36 cellular contexts compared by ENCODE assay signal in the genomic region with DNA sequence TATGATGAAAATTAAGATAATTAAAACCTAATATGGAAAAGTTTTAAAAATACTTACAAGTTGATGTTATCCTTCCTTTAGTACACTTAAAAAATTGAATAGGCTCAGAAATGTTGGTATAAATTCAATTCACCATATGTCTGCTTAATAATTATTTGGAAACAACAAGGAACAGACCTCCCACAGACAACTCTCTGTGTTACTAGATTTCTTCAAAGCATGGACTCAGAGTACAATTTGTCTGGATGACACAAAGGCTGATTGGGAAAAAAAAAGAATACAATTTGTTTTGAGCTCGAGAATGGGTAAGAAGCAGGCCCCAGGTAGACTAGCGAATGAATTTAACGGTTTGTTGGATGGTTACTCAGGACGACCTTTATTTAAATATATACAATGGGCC.
"Had no signal": no experiment of that assay in that cellular context is flagged by ENCODE, and none has a peak within 500 bp of the region (broad histone marks: within the 10 kb centered on the region; RNA-seq: fewer than 3 reads in every experiment).

No MANE protein-coding gene starts in this region.

- ATAC-seq: activated CD4-positive, alpha-beta T cell treated with anti-CD3 and anti-CD28 coated beads for 36 hours; activated CD4-positive, CD25-positive, alpha-beta regulatory T cell treated with anti-CD3 and anti-CD28 coated beads, Interleukin-2, amount 50 U/mL, for 24 hours; activated CD8-positive, alpha-beta memory T cell treated with anti-CD3 and anti-CD28 coated beads, Interleukin-2, amount 10 ng/mL, durations not matched to agents 7 days and 5 days; activated CD8-positive, alpha-beta T cell treated with anti-CD3 and anti-CD28 coated beads, Interleukin-2, amount 10 ng/mL, durations not matched to agents 7 days and 5 days; activated naive CD8-positive, alpha-beta T cell treated with anti-CD3 and anti-CD28 coated beads, Interleukin-2, amount 50 U/mL, for 24 hours; body of pancreas; WTC11 had no signal

- H3K4me3 Mint-ChIP-seq: activated CD4-positive, alpha-beta memory T cell treated with anti-CD3 and anti-CD28 coated beads, Interleukin-2, amount 10 ng/mL, durations not matched to agents 7 days and 5 days; activated CD4-positive, alpha-beta T cell treated with anti-CD3 and anti-CD28 coated beads for 36 hours; activated CD4-positive, alpha-beta T cell treated with anti-CD3 and anti-CD28 coated beads, Interleukin-2, amount 10 ng/mL, durations not matched to agents 7 days and 5 days; activated CD8-positive, alpha-beta memory T cell treated with anti-CD3 and anti-CD28 coated beads, Interleukin-2, amount 10 ng/mL, durations not matched to agents 7 days and 5 days; activated CD8-positive, alpha-beta T cell treated with anti-CD3 and anti-CD28 coated beads, Interleukin-2, amount 10 ng/mL, durations not matched to agents 7 days and 5 days; activated naive CD4-positive, alpha-beta T cell treated with anti-CD3 and anti-CD28 coated beads, Interleukin-2, amount 10 ng/mL, durations not matched to agents 7 days and 5 days; activated naive CD4-positive, alpha-beta T cell treated with anti-CD3 and anti-CD28 coated beads, Interleukin-2, amount 50 U/mL, for 24 hours; activated naive CD8-positive, alpha-beta T cell; activated naive CD8-positive, alpha-beta T cell treated with anti-CD3 and anti-CD28 coated beads, Interleukin-2, amount 10 ng/mL, durations not matched to agents 7 days and 5 days; activated naive CD8-positive, alpha-beta T cell treated with anti-CD3 and anti-CD28 coated beads, Interleukin-2, amount 50 U/mL, for 24 hours; activated T-cell treated with anti-CD3 and anti-CD28 coated beads, Interleukin-2, amount 50 U/mL, for 24 hours; T-helper 1 cell treated with Interleukin-12 subunit alpha and Interleukin-12 subunit beta and Interleukin-4 antibody, amounts not matched to agents 30 μg/mL and 1 μg/mL, for 36 hours; T-helper 2 cell treated with Interferon-gamma antibody and Interleukin-4, amounts not matched to agents 5 μg/mL and 100 μg/mL, for 36 hours; WTC11 had no signal

- FAIRE-seq: astrocyte had no signal

- H3K27ac Mint-ChIP-seq: activated CD4-positive, alpha-beta memory T cell treated with anti-CD3 and anti-CD28 coated beads, Interleukin-2, amount 10 ng/mL, durations not matched to agents 7 days and 5 days; activated CD4-positive, alpha-beta T cell treated with anti-CD3 and anti-CD28 coated beads for 36 hours; activated CD4-positive, alpha-beta T cell treated with anti-CD3 and anti-CD28 coated beads, Interleukin-2, amount 10 ng/mL, durations not matched to agents 7 days and 5 days; activated CD8-positive, alpha-beta memory T cell treated with anti-CD3 and anti-CD28 coated beads, Interleukin-2, amount 10 ng/mL, durations not matched to agents 7 days and 5 days; activated CD8-positive, alpha-beta T cell treated with anti-CD3 and anti-CD28 coated beads, Interleukin-2, amount 10 ng/mL, durations not matched to agents 7 days and 5 days; activated naive CD4-positive, alpha-beta T cell treated with anti-CD3 and anti-CD28 coated beads, Interleukin-2, amount 10 ng/mL, durations not matched to agents 7 days and 5 days; activated naive CD4-positive, alpha-beta T cell treated with anti-CD3 and anti-CD28 coated beads, Interleukin-2, amount 50 U/mL, for 24 hours; activated naive CD8-positive, alpha-beta T cell; activated naive CD8-positive, alpha-beta T cell treated with anti-CD3 and anti-CD28 coated beads, Interleukin-2, amount 10 ng/mL, durations not matched to agents 7 days and 5 days; activated naive CD8-positive, alpha-beta T cell treated with anti-CD3 and anti-CD28 coated beads, Interleukin-2, amount 50 U/mL, for 24 hours; activated T-cell treated with anti-CD3 and anti-CD28 coated beads, Interleukin-2, amount 50 U/mL, for 24 hours; activated T-helper 2 cell treated with anti-CD3 and anti-CD28 coated beads, Interferon-gamma antibody, Interleukin-2, Interleukin-4, amounts not matched to agents 10 μg/mL and 5 μg/mL and 100 μg/mL, durations not matched to agents 14 hours and 24 hours and 36 hours; T-helper 1 cell treated with Interleukin-12 subunit alpha and Interleukin-12 subunit beta and Interleukin-4 antibody, amounts not matched to agents 30 μg/mL and 1 μg/mL, for 36 hours; T-helper 2 cell treated with Interferon-gamma antibody and Interleukin-4, amounts not matched to agents 5 μg/mL and 100 μg/mL, for 36 hours; WTC11 had no signal

- H3K36me3 Mint-ChIP-seq: activated naive CD4-positive, alpha-beta T cell treated with anti-CD3 and anti-CD28 coated beads, Interleukin-2, amount 50 U/mL, for 24 hours had no signal

- DNase-seq: activated CD4-positive, alpha-beta memory T cell treated with anti-CD3 and anti-CD28 coated beads, Interleukin-2, amount 10 ng/mL, durations not matched to agents 7 days and 5 days; activated CD4-positive, alpha-beta T cell treated with anti-CD3 and anti-CD28 coated beads for 1 hour; activated CD4-positive, alpha-beta T cell treated with anti-CD3 and anti-CD28 coated beads for 36 hours; activated CD4-positive, alpha-beta T cell treated with anti-CD3 and anti-CD28 coated beads for 48 hours; activated CD4-positive, alpha-beta T cell treated with anti-CD3 and anti-CD28 coated beads, Interleukin-2, amount 10 ng/mL, durations not matched to agents 7 days and 5 days; activated CD4-positive, alpha-beta T cell treated with anti-CD3 and anti-CD28 coated beads, Interleukin-2, amount 50 U/mL, for 48 hours; activated CD4-positive, CD25-positive, alpha-beta regulatory T cell; activated CD8-positive, alpha-beta memory T cell treated with anti-CD3 and anti-CD28 coated beads for 24 hours; activated CD8-positive, alpha-beta memory T cell treated with anti-CD3 and anti-CD28 coated beads, Interleukin-2, amount 10 ng/mL, durations not matched to agents 7 days and 5 days; activated CD8-positive, alpha-beta memory T cell treated with anti-CD3 and anti-CD28 coated beads, Interleukin-2, amount 50 U/mL, for 48 hours; activated CD8-positive, alpha-beta T cell treated with anti-CD3 and anti-CD28 coated beads, Interleukin-2, amount 10 ng/mL, durations not matched to agents 7 days and 5 days; activated effector memory CD4-positive, alpha-beta T cell treated with Interleukin-2 at 50 U/mL for 16 hours; activated gamma-delta T cell; activated naive CD4-positive, alpha-beta T cell treated with anti-CD3 and anti-CD28 coated beads, Interleukin-2, amount 10 ng/mL, durations not matched to agents 7 days and 5 days; activated naive CD4-positive, alpha-beta T cell treated with Interleukin-2 at 50 U/mL for 16 hours; activated naive CD8-positive, alpha-beta T cell treated with anti-CD3 and anti-CD28 coated beads, Interleukin-2, amount 10 ng/mL, durations not matched to agents 7 days and 5 days; activated naive CD8-positive, alpha-beta T cell treated with anti-CD3 and anti-CD28 coated beads, Interleukin-2, amount 50 U/mL, for 24 hours; activated T-cell treated with anti-CD3 and anti-CD28 coated beads, Interleukin-2, amount 50 U/mL, for 24 hours; activated T-cell treated with anti-CD3 and anti-CD28 coated beads, Interleukin-2, amount 50 U/mL, for 48 hours; aorta; body of pancreas; brain microvascular endothelial cell; central memory CD4-positive, alpha-beta T cell; cerebellar nuclear complex; T-helper 1 cell; T-helper 2 cell; T-helper 9 cell; WERI-Rb-1 had no signal
